ENCODE assay signal across 1 cellular context in the genomic region with DNA sequence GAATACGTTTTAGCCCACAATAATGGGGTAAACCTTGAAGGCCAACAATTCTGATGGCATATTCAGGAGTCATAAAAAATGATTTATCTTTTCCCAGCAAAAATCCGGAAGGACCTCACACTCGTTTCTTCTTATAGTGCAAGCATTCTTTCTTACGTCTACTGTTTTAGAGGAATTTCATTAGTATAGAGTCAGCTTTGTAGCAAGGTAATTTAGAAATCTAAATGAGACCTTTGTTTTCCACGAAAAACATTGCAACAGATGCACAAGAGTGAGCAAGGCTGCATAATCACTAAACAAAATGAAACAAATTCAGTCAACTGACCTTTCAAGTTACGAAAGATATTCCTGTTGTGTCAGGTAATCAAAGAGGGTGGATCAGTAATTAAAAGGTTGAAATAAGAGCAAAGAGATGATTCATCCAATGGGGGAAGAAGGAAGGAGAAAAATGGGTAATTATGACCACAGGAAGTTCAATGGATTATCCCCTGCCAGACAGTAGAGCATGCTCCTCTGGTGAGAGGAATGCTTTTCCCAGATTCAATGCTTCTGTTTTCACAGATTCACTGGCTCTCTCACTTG.
TF ChIP-seq lines count a peak whose summit lies in the region.

No MANE protein-coding gene starts in this region.

TF ChIP-seq in endothelial cell of umbilical vein, 7 proteins besides CTCF, POLR2A, EP300 and RAD21:
- TF ChIP-seq JUN (IDR thresholded peaks at IDR 0.05; ENCODE audit: borderline replicate concordance, insufficient read depth, insufficient read length, low read depth) (peak; percentile 7), EZH2 (IDR thresholded peaks at IDR 0.05; ENCODE audit: borderline replicate concordance, low read depth, low read length, severe bottlenecking) (no peak), MYC (IDR thresholded peaks at IDR 0.05; ENCODE audit: low read depth, low read length) (no peak), GATA2 (IDR thresholded peaks at IDR 0.05; ENCODE audit: insufficient read depth, insufficient read length, low read depth, low read length) (no peak), FOS (IDR thresholded peaks at IDR 0.05; ENCODE audit: borderline replicate concordance, insufficient read depth, low read length) (peak; percentile 39), POLR2AphosphoS5 (IDR thresholded peaks at IDR 0.05; ENCODE audit: insufficient read depth, low read depth, low read length) (no peak)
- TF ChIP-seq, protein P1, sequence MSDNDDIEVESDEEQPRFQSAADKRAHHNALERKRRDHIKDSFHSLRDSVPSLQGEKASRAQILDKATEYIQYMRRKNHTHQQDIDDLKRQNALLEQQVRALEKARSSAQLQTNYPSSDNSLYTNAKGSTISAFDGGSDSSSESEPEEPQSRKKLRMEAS (IDR thresholded peaks at IDR 0.05; ENCODE audit: insufficient read depth, insufficient read length): no peak
